In the genomic region with DNA sequence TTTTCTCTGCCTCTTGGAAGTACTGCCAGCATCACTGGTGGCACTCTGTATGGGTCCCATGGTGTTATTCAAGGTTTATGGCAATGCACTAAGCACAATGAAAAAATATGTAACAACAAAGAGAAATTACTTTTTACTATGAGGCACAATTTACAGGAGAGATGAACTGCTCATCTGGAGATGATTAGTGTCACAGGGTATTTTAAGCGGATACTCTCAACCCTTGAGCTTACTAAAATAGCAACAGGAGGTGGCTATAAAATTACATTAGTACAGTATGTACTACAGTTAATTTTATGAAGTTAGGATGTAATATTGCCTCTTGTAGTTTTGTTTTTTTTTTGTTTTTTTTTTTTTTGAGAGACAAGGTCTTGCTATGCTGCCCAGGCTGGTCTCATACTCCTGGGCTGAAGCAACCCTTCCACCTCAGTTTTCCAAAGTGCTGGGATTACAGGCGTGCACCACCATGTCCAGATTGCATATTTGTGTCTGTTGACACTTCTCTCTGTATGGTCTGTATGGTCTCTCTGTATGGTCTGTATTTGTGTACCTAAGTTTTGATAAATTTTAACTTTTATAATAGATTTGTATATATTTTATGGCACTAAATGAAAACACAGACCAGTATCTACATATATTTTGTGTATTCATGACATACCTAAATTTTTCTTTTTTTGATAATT, we compare ENCODE assay signal across 2 cellular contexts.
TF ChIP-seq lines count a peak whose summit lies in the region.

No MANE protein-coding gene starts in this region.

TF ChIP-seq in SK-N-SH treated with all-trans-retinoic acid at 6 μM for 48 hours, 23 proteins besides CTCF, POLR2A, EP300 and RAD21 (continued from another document):
- TF ChIP-seq PATZ1 (CRISPR knock-in tag; IDR thresholded peaks at IDR 0.05; ENCODE audit: borderline replicate concordance) (no peak), ZC3H10 (CRISPR knock-in tag; IDR thresholded peaks at IDR 0.05) (no peak), ARNTL (CRISPR knock-in tag; IDR thresholded peaks at IDR 0.05; ENCODE audit: borderline replicate concordance, low read depth) (no peak), CSDC2 (CRISPR knock-in tag; IDR thresholded peaks at IDR 0.05) (no peak)

TF ChIP-seq in SK-N-SH, 30 proteins besides CTCF, POLR2A, EP300 and RAD21 (continued from another document):
- TF ChIP-seq, protein P1, sequence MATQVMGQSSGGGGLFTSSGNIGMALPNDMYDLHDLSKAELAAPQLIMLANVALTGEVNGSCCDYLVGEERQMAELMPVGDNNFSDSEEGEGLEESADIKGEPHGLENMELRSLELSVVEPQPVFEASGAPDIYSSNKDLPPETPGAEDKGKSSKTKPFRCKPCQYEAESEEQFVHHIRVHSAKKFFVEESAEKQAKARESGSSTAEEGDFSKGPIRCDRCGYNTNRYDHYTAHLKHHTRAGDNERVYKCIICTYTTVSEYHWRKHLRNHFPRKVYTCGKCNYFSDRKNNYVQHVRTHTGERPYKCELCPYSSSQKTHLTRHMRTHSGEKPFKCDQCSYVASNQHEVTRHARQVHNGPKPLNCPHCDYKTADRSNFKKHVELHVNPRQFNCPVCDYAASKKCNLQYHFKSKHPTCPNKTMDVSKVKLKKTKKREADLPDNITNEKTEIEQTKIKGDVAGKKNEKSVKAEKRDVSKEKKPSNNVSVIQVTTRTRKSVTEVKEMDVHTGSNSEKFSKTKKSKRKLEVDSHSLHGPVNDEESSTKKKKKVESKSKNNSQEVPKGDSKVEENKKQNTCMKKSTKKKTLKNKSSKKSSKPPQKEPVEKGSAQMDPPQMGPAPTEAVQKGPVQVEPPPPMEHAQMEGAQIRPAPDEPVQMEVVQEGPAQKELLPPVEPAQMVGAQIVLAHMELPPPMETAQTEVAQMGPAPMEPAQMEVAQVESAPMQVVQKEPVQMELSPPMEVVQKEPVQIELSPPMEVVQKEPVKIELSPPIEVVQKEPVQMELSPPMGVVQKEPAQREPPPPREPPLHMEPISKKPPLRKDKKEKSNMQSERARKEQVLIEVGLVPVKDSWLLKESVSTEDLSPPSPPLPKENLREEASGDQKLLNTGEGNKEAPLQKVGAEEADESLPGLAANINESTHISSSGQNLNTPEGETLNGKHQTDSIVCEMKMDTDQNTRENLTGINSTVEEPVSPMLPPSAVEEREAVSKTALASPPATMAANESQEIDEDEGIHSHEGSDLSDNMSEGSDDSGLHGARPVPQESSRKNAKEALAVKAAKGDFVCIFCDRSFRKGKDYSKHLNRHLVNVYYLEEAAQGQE (IDR thresholded peaks at IDR 0.05; ENCODE audit: low read depth, low read length): no peak
- no peak for TF ChIP-seq MXI1 (IDR thresholded peaks at IDR 0.05; ENCODE audit: low read depth, low read length)
- TF ChIP-seq, protein P2, sequence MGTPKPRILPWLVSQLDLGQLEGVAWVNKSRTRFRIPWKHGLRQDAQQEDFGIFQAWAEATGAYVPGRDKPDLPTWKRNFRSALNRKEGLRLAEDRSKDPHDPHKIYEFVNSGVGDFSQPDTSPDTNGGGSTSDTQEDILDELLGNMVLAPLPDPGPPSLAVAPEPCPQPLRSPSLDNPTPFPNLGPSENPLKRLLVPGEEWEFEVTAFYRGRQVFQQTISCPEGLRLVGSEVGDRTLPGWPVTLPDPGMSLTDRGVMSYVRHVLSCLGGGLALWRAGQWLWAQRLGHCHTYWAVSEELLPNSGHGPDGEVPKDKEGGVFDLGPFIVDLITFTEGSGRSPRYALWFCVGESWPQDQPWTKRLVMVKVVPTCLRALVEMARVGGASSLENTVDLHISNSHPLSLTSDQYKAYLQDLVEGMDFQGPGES (IDR thresholded peaks at IDR 0.05; ENCODE audit: low read depth, low read length): no peak
- no peak for TF ChIP-seq SMC3 (IDR thresholded peaks at IDR 0.05; ENCODE audit: low read depth, low read length)
- no peak for TF ChIP-seq JUND (IDR thresholded peaks at IDR 0.05)
- no peak for TF ChIP-seq FOXM1 (IDR thresholded peaks at IDR 0.05; ENCODE audit: low read depth)
- TF ChIP-seq FOSL2 (IDR thresholded peaks at IDR 0.05; ENCODE audit: borderline replicate concordance, low read depth): no peak
- TF ChIP-seq NFIC (IDR thresholded peaks at IDR 0.05; ENCODE audit: borderline replicate concordance): no peak
